Comparison of ENCODE assay signal across 8 cellular contexts in the genomic region with DNA sequence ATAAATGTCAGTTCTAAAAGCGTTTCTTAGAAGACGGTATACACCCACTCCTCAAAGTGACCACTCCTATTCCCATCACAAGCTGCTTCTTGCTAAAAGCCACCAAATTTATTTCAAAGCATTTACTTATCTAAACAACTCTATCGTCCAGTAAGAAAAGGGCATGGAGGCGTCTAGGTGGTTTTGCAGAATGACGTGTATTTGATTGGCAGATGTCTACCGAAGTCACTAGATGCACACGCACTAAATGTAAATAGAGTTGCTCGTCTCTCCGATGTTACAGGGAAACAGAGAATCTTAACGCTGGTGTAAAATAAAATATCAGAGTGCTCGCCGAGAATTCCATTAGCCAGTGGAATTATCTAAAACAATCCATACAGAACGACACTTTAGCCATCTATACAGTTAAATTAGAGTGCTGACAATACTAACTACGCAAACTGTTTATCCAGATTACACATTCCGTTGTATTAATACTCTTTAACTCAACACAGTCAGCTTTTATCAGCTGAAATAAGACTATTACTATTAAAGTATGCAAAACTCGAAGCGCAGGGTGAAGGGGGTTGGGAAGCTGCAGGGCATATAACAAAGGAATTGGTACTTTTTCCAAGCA. TPM values are rescaled to one million over a fixed set of nuclear protein-coding genes. Genes with fewer than 3 reads are reported as not detected.
DNase-seq lines count a peak whose midpoint lies in the region; ATAC-seq and TF ChIP-seq lines count a peak whose summit lies in the region.

No MANE protein-coding gene starts in this region.

- H3K9me3 Mint-ChIP-seq in activated CD4-positive, alpha-beta memory T cell treated with anti-CD3 and anti-CD28 coated beads for 36 hours = no peaks in the 10 kb centered on the region

- peaks cover 6% of the 10 kb centered on the region for H3K36me3 Mint-ChIP-seq in activated CD4-positive, alpha-beta memory T cell treated with anti-CD3 and anti-CD28 coated beads for 36 hours

- no peaks in the 10 kb centered on the region for H4K20me1 ChIP-seq in PC-9 (ENCODE audit: insufficient read depth)

- peak overlapping the region; percentile 100 for H3K27ac Mint-ChIP-seq in activated CD4-positive, alpha-beta memory T cell treated with anti-CD3 and anti-CD28 coated beads for 36 hours

- no peak for TF ChIP-seq CTCF in fibroblast of the aortic adventitia (IDR thresholded peaks at IDR 0.05; ENCODE audit: insufficient read depth, low read length)
- TF ChIP-seq CTCF in PC-9 (conservative IDR thresholded peaks at IDR 0.05) = no peak

- H3K27ac ChIP-seq in PC-9 = no peak overlapping the region

- peak overlapping the region; percentile 100 for H3K4me3 Mint-ChIP-seq in activated CD4-positive, alpha-beta memory T cell treated with anti-CD3 and anti-CD28 coated beads for 36 hours

- peaks cover 15% of the 10 kb centered on the region for H3K27me3 ChIP-seq in PC-9 (ENCODE audit: insufficient read depth, low read depth)

- H3F3A ChIP-seq in PC-9 (ENCODE audit: insufficient read depth, low read depth) = no peaks in the 10 kb centered on the region

- intact Hi-C loops in activated CD4-positive, alpha-beta memory T cell treated with anti-CD3 and anti-CD28 coated beads for 36 hours (cut with micrococcal nuclease) = loop anchor here (1.0 to 10.0 kb wide), 6 partner anchors 111 to 1233 kb away; a partner anchor contains a TSS
- intact Hi-C loops in PC-9 (cut with micrococcal nuclease; ENCODE audit: unreplicated experiment) = loop anchor here (5.0 kb wide), 1 partner anchor 295 kb away; no protein-coding TSS in a partner anchor

- 0 out of 2 replicates have a peak, but pooled peaks cover 7% of the 10 kb centered on the region for H3K4me1 ChIP-seq in PC-9 (replicated peaks; ENCODE audit: insufficient read depth)

- no peaks in the 10 kb centered on the region for H3K79me2 ChIP-seq in PC-9 (ENCODE audit: low read depth)

- H2AFZ ChIP-seq in PC-9 = no peak overlapping the region

- DNase-seq in activated gamma-delta T cell treated with Interleukin-2 at 50 U/mL for 16 hours (peak; percentile 22), activated gamma-delta T cell (lab: John Stamatoyannopoulos, UW) (no peak), fibroblast of the aortic adventitia (ENCODE audit: low read depth) (peak; percentile 67), renal cortical epithelial cell (ENCODE audit: low read depth) (peak; percentile 38), COR-L47 (lab: John Stamatoyannopoulos, UW) (no peak), PC-9 (no peak)
- DNase-seq in activated CD4-positive, alpha-beta memory T cell treated with anti-CD3 and anti-CD28 coated beads for 36 hours = peak; percentile 68

- peaks cover 43% of the 10 kb centered on the region for H3K4me1 Mint-ChIP-seq in activated CD4-positive, alpha-beta memory T cell treated with anti-CD3 and anti-CD28 coated beads for 36 hours (ENCODE audit: low read depth)

- CTCF ChIA-PET in activated CD4-positive, alpha-beta memory T cell treated with anti-CD3 and anti-CD28 coated beads for 36 hours (lab: Charles Lee) = interaction anchor here (1.0 to 1.9 kb wide), 4 partner anchors 153 to 297 kb away, joined by 3 to 12 read pairs (median 4); no protein-coding TSS in a partner anchor
- CTCF ChIA-PET in PC-9 (lab: Charles Lee) = no interaction called here

- H3K9me3 ChIP-seq in PC-9 (ENCODE audit: insufficient read depth, low read depth) = no peaks in the 10 kb centered on the region

- POLR2A ChIA-PET in activated CD4-positive, alpha-beta memory T cell treated with anti-CD3 and anti-CD28 coated beads for 36 hours (lab: Charles Lee) = interaction anchor here (0.6 to 3.8 kb wide), 5 partner anchors 70 to 155 kb away, joined by 3 to 14 read pairs (median 8); no protein-coding TSS in a partner anchor
- POLR2A ChIA-PET in PC-9 (lab: Charles Lee; ENCODE audit: unreplicated experiment) = interaction anchor here (0.5 kb wide), 1 partner anchor 84 kb away, joined by 6 read pairs; no protein-coding TSS in a partner anchor

- no peaks in the 10 kb centered on the region for H3K36me3 ChIP-seq in PC-9 (ENCODE audit: low read depth)

- H3K27me3 Mint-ChIP-seq in activated CD4-positive, alpha-beta memory T cell treated with anti-CD3 and anti-CD28 coated beads for 36 hours = peaks cover 1% of the 10 kb centered on the region

- BruUV-seq in PC-9 (replicated peaks; lab: Mats Ljungman, UMichigan) = no TSS peak

- peak overlapping the region; percentile 95 for H3K4me3 ChIP-seq in fibroblast of the aortic adventitia (ENCODE audit: low read depth, low read length)
- no peak overlapping the region for H3K4me3 ChIP-seq in PC-9

- no peak for ATAC-seq in GM19328 (IDR thresholded peaks at IDR 0.05; ENCODE audit: unreplicated experiment)

- no peaks in the 10 kb centered on the region for H3K9me2 ChIP-seq in PC-9 (ENCODE audit: insufficient read depth)

- no peak overlapping the region for H3K4me2 ChIP-seq in PC-9

RNA-seq across cellular contexts. Expression of a gene that starts 1.9 kb away (rescaled TPM):
- 10 to 100 TPM; 24.5 to 25.5 TPM for total RNA-seq in activated CD4-positive, alpha-beta memory T cell treated with anti-CD3 and anti-CD28 coated beads for 36 hours
- total RNA-seq in fibroblast of the aortic adventitia (ENCODE audit: low replicate concordance) (10.6 and 28.7 TPM in 2 replicates), renal cortical epithelial cell (8.2 and 14.0 TPM in 2 replicates), PC-9 (2021) (7.0 and 10.3 TPM in 2 replicates)

Comparison
In these comparisons a context has a peak if more than half of its experiments do, and no peak if none do; other contexts are left out.
1. DNase-seq: peak in activated gamma-delta T cell treated with Interleukin-2 at 50 U/mL for 16 hours (single experiment), activated CD4-positive, alpha-beta memory T cell treated with anti-CD3 and anti-CD28 coated beads for 36 hours (single experiment), fibroblast of the aortic adventitia (single experiment) and renal cortical epithelial cell (single experiment); none in activated gamma-delta T cell (single experiment), COR-L47 (single experiment) and PC-9 (0 of 2).